Comparison of ENCODE assay signal across 9 cellular contexts in the genomic region with DNA sequence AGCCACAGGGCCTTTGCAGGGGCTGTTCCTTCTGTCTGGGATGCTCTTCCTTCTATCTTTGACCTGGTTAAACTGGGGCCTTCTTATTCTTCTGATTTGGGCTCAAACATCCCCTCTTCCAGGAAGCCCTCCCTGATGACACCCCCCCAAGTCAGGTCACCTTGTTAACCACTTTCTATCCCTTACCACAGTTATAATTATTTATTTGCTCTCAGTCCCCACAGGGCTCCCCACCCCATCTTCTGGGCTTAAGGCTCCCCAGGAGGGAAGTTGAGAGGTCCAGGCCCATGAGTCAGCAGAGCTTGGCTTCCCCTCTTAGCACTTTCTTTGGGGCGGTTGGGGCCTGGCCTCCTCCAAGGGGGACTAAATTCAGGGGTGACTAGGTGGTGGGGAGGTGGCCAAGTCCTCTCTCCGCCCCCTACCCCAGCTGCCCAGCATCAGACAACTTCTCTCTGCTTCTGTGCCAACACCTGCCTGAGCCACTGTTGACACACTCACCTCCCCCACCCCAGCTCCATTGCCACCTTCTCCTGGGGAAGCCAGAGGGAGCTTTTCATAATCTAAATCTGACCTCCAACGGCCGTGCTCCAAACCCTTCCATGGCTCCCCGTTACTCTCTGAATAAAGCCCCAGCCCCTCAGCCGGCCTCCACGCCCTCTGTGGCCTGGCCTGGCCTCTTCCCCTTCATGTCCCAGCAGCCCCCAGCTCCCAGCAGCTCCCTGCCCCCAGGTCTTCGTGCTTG.
DNase-seq lines count a peak whose midpoint lies in the region; ATAC-seq, FAIRE-seq and TF ChIP-seq lines count a peak whose summit lies in the region.
"Had no signal": no experiment of that assay in that cellular context is flagged by ENCODE, and none has a peak within 500 bp of the region (broad histone marks: within the 10 kb centered on the region; RNA-seq: fewer than 3 reads in every experiment).

No MANE protein-coding gene starts in this region.

- H3K36me3 ChIP-seq in GM23248 (ENCODE audit: low read depth), result no peaks in the 10 kb centered on the region
- H3K36me3 ChIP-seq in pancreas, result no peaks in the 10 kb centered on the region

- H3K9me2 ChIP-seq in GM23248 (ENCODE audit: insufficient read depth), result no peaks in the 10 kb centered on the region

- H3K4me3 Mint-ChIP-seq in endothelial cell (ENCODE audit: unreplicated experiment), result no peak overlapping the region

- H3K9me3 ChIP-seq in GM23248 (ENCODE audit: low read depth), result no peaks in the 10 kb centered on the region
- no peaks in the 10 kb centered on the region for H3K9me3 ChIP-seq in pancreas

- H3K36me3 Mint-ChIP-seq in endothelial cell (ENCODE audit: low read depth, unreplicated experiment), result peaks cover 5% of the 10 kb centered on the region

- H3K9ac ChIP-seq in GM23248, result no peak overlapping the region

- intact Hi-C loops in pancreas (cut with DNase I), result no loop called here

- in situ Hi-C loops in GM23248 (cut with MboI), result no loop called here

- no peaks in the 10 kb centered on the region for H3F3A ChIP-seq in GM23248 (ENCODE audit: insufficient read depth)

- DNase-seq in GM23248 (peak; percentile 29), NCI-H2196 treated with DMSO at 0.1 percent for 48 hours (lab: John Stamatoyannopoulos, UW; ENCODE audit: unreplicated experiment) (peak; percentile 31), endothelial cell (ENCODE audit: low spot score) (no peak), pancreas (no peak), T-helper 1 cell (no peak), mucosa of gallbladder (ENCODE audit: low spot score) (no peak)
- DNase-seq: NCI-H748 treated with DMSO at 0.1 percent for 48 hours had no signal

- peaks cover 16% of the 10 kb centered on the region for H3K4me1 ChIP-seq in GM23248 (ENCODE audit: insufficient read depth)
- peaks cover 0 to 3% (median 0%) of the 10 kb centered on the region in 3 donors for H3K4me1 ChIP-seq in pancreas

- 89 to 95% methylated on average over 8 of the region's 8 CpGs for WGBS in GM23248 (ENCODE audit: low coverage in 1 of 2, low lambda C conversion rate in 2 of 2, missing lambda C conversion rate in 2 of 2), 2 experiments
- WGBS in pancreas, 2 donors, result 55 to 61% methylated on average over 8 of the region's 8 CpGs

- no peak overlapping the region for H3K27ac ChIP-seq in GM23248
- H3K27ac ChIP-seq in pancreas, result peak overlapping the region in 2 of 4 donors; percentile 62 to 64

- no peak overlapping the region; the same call in 1 of the 2 replicates for H2AFZ ChIP-seq in GM23248

- no peaks in the 10 kb centered on the region for H4K20me1 ChIP-seq in GM23248 (ENCODE audit: insufficient read depth)

- H3K4me1 Mint-ChIP-seq in endothelial cell (ENCODE audit: unreplicated experiment), result peaks cover 43% of the 10 kb centered on the region

- ATAC-seq in pancreas (peak; percentile 56 to 78 (median 70)), HG03342 (IDR thresholded peaks at IDR 0.05; ENCODE audit: unreplicated experiment) (no peak)
- ATAC-seq: activated CD4-positive, CD25-positive, alpha-beta regulatory T cell treated with anti-CD3 and anti-CD28 coated beads, Interleukin-2, amount 50 U/mL, for 24 hours had no signal

- no peak for FAIRE-seq in pancreas (lab: Jason Lieb, UNC)

- H3K79me2 ChIP-seq in GM23248 (ENCODE audit: insufficient read depth), result no peaks in the 10 kb centered on the region

- H3K27ac Mint-ChIP-seq in endothelial cell (ENCODE audit: unreplicated experiment), result peak overlapping the region; percentile 53

- no peak overlapping the region for H3K4me2 ChIP-seq in GM23248 (ENCODE audit: unreplicated experiment)

- no peak overlapping the region for H3K4me3 ChIP-seq in GM23248
- no peak overlapping the region for H3K4me3 ChIP-seq in pancreas

- H3K9me3 Mint-ChIP-seq in endothelial cell (ENCODE audit: unreplicated experiment), result no peaks in the 10 kb centered on the region

- TF ChIP-seq CTCF in endothelial cell (IDR thresholded peaks at IDR 0.05; ENCODE audit: unreplicated experiment) (no peak), pancreas (IDR thresholded peaks at IDR 0.05) (no peak)

- peaks cover 4% of the 10 kb centered on the region for H3K27me3 Mint-ChIP-seq in endothelial cell (ENCODE audit: unreplicated experiment)

- no peaks in the 10 kb centered on the region for H3K27me3 ChIP-seq in GM23248 (replicated peaks; ENCODE audit: insufficient read depth)
- no peaks in the 10 kb centered on the region for H3K27me3 ChIP-seq in pancreas

Comparison
In these comparisons a context has a peak if more than half of its experiments do, and no peak if none do; other contexts are left out.
1. DNase-seq: peak in GM23248 (single experiment) and NCI-H2196 treated with DMSO at 0.1 percent for 48 hours (single experiment); none in endothelial cell (single experiment), pancreas (0 of 6), T-helper 1 cell (0 of 5) and mucosa of gallbladder (single experiment).